13 cellular contexts compared by ENCODE assay signal in the genomic region with DNA sequence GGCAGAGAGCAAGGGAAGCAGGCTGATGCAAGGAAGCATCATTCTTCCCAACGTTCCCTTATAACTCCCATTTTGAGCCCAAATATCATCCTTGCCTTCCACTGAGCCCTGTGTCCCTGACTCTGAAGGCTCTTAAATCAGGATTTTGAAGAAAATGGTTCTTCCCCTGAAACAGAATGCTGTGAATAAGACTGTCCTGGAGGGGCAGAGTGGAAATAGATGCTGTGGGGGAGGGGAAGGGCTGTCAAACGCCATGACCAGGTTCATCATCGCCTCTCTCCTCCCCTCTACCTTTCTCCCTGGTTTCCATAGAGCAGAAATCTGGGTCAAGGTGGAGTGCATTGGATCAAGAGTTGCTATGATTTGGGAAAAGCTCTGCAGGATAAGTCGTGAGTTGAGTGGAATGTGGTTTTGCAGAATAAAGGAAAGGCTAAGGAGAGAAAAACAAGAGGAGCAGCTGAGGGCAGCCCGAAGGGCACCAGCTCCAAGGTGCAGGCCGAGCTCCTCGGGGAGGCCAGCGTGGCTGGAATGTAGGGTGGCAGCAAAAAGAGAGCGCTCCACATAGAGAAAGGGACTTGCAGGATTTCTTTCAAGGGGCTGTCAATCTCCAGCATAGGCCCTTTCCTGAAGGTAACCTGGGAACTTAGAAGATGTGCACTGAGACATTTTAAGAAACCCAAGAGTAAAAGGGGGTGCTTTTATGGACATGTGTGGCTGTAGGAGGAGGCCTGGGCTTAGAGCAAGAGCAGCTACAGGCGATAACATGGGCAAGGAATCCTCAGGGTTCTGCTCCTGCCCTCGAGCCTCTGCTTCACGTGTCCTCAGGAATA.
DNase-seq lines count a peak whose midpoint lies in the region; ATAC-seq, FAIRE-seq and TF ChIP-seq lines count a peak whose summit lies in the region.
"Had no signal": no experiment of that assay in that cellular context is flagged by ENCODE, and none has a peak within 500 bp of the region (broad histone marks: within the 10 kb centered on the region; RNA-seq: fewer than 3 reads in every experiment).

No MANE protein-coding gene starts in this region.

- no peak for TF ChIP-seq RAD21 in H1 (IDR thresholded peaks at IDR 0.05 in 1 of 2, conservative IDR thresholded peaks at IDR 0.05 in 1 of 2; ENCODE audit: low read depth in 2 of 2, low read length in 2 of 2)

- H3K79me2 ChIP-seq in H1 (ENCODE audit: control insufficient read depth in 1 of 2, insufficient read depth in 2 of 2, low read length in 2 of 2) (no peaks in the 10 kb centered on the region), neural progenitor cell (ENCODE audit: low read depth) (no peaks in the 10 kb centered on the region)

- peak overlapping the region; percentile 17; the same call in 1 of the 2 replicates for H2AK5ac ChIP-seq in H1 (ENCODE audit: low read depth, low read length)

- no peaks in the 10 kb centered on the region for H3K23me2 ChIP-seq in H1 (ENCODE audit: low read depth, low read length)

- 73% methylated on average over 12 of the region's 12 CpGs; no CpG with 5 or more reads in 1 of the 2 experiments for WGBS in H1 (ENCODE audit: extremely low coverage in 1 of 2, insufficient coverage in 1 of 2, insufficient read length in 1 of 2, insufficient replicate concordance in 2 of 2, low coverage in 1 of 2, low lambda C conversion rate in 2 of 2, missing lambda C conversion rate in 1 of 2), 2 experiments

- H3K18ac ChIP-seq in H1 (ENCODE audit: extremely low read depth, low read length), result peak overlapping the region; percentile 68; the same call in 1 of the 2 replicates

- H4K91ac ChIP-seq in H1 (replicated peaks; ENCODE audit: insufficient read length, low read length), result peak overlapping the region; percentile 50

- no peak overlapping the region; the same call in 1 of the 2 replicates for H2BK15ac ChIP-seq in H1 (ENCODE audit: low read length)

- no peak overlapping the region for H3K23ac ChIP-seq in H1 (ENCODE audit: insufficient read length)

- H2BK120ac ChIP-seq in H1 (replicated peaks; ENCODE audit: low read depth, low read length), result peak overlapping the region; percentile 19

- H3K4me2 ChIP-seq in H1 (ENCODE audit: insufficient read depth in 1 of 2, low read depth in 2 of 2, low read length in 2 of 2) (peak overlapping the region; percentile 29 to 37; a peak in 3 of 4 replicates), neural progenitor cell (no peak overlapping the region)
- H3K4me2 ChIP-seq: A549 had no signal

- H3K56ac ChIP-seq in H1 (replicated peaks; ENCODE audit: insufficient read length, low read depth, low read length), result no peak overlapping the region

- H3K79me1 ChIP-seq in H1 (ENCODE audit: low read depth, low read length), result no peaks in the 10 kb centered on the region

- H3K27ac ChIP-seq in H1 (ENCODE audit: low read depth, low read length) (no peak overlapping the region), neural progenitor cell (no peak overlapping the region)
- H3K27ac ChIP-seq: A549 had no signal

- H3K9me3 Mint-ChIP-seq in WTC11 (peaks cover 25% of the 10 kb centered on the region), neural progenitor cell (peaks cover 9% of the 10 kb centered on the region)

- peaks cover 22% of the 10 kb centered on the region for H3F3A ChIP-seq in neural progenitor cell (ENCODE audit: low read depth)

- peaks cover 6% of the 10 kb centered on the region for H3K36me3 Mint-ChIP-seq in WTC11
- no peaks in the 10 kb centered on the region for H3K36me3 Mint-ChIP-seq in neural progenitor cell
- H3K36me3 Mint-ChIP-seq: CD14-positive monocyte; CD8-positive, alpha-beta T cell had no signal

- TF ChIP-seq CTCF in WTC11 (IDR thresholded peaks at IDR 0.05) (no peak), H1 (IDR thresholded peaks at IDR 0.05; ENCODE audit: control extremely low read depth in 1 of 3, insufficient read depth in 1 of 3, low read depth in 1 of 3, low read length in 3 of 3) (no peak), neural progenitor cell (IDR thresholded peaks at IDR 0.05) (no peak)

- H3K4ac ChIP-seq in H1 (replicated peaks; ENCODE audit: insufficient read length, low read depth, low read length), result peak overlapping the region; percentile 61

- peaks cover 3 to 16% (median 13%) of the 10 kb centered on the region in 4 experiments for H3K4me1 ChIP-seq in H1 (replicated peaks in 1 of 4; ENCODE audit: control insufficient read depth in 3 of 4, insufficient read depth in 4 of 4, low read length in 3 of 4)
- peaks cover 22% of the 10 kb centered on the region for H3K4me1 ChIP-seq in neural progenitor cell
- H3K4me1 ChIP-seq: A549, HAP-1 had no signal

- POLR2A ChIA-PET in WTC11 (lab: Charles Lee), result no interaction called here
- POLR2A ChIA-PET in H1 (lab: Charles Lee; ENCODE audit: partially characterized antibody), result interaction anchor here (0.9 to 1.4 kb wide), 2 partner anchors 10 to 19 kb away, joined by 3 to 4 read pairs; no protein-coding TSS in a partner anchor

- DNase-seq in WTC11 (ENCODE audit: low spot score) (no peak), H1 (ENCODE audit: low read depth in 1 of 2, low spot score in 2 of 2) (no peak), neural progenitor cell (ENCODE audit: low spot score) (no peak), SW480 (ENCODE audit: low spot score) (no peak)
- DNase-seq: COR-L47, GOT3 had no signal

- H2AFZ ChIP-seq in H1 (ENCODE audit: low read length) (peak overlapping the region; percentile 87), neural progenitor cell (replicated peaks) (peak overlapping the region; percentile 22)

- H3K4me1 Mint-ChIP-seq in WTC11 (peaks cover 26% of the 10 kb centered on the region), neural progenitor cell (peaks cover 8% of the 10 kb centered on the region)
- H3K4me1 Mint-ChIP-seq: CD14-positive monocyte had no signal

- H3K4me3 Mint-ChIP-seq in WTC11, result no peak overlapping the region
- H3K4me3 Mint-ChIP-seq in neural progenitor cell, result no peak overlapping the region
- H3K4me3 Mint-ChIP-seq: CD14-positive monocyte; CD8-positive, alpha-beta T cell had no signal

- no peak overlapping the region for H4K5ac ChIP-seq in H1 (ENCODE audit: insufficient read length, low read depth, low read length)

- H3K36me3 ChIP-seq in H1 (ENCODE audit: control insufficient read depth in 2 of 4, insufficient read depth in 4 of 4, low read length in 3 of 4), result no peaks in the 10 kb centered on the region
- no peaks in the 10 kb centered on the region for H3K36me3 ChIP-seq in neural progenitor cell
- H3K36me3 ChIP-seq: HAP-1 had no signal

- CTCF ChIA-PET in WTC11 (lab: Charles Lee), result interaction anchor here (1.1 to 1.4 kb wide), 2 partner anchors 125 to 268 kb away, joined by 3 read pairs; no protein-coding TSS in a partner anchor
- CTCF ChIA-PET in H1 (lab: Charles Lee; ENCODE audit: partially characterized antibody), result interaction anchor here (0.7 to 1.4 kb wide), 7 partner anchors 8 to 150 kb away, joined by 3 to 4 read pairs (median 3); no protein-coding TSS in a partner anchor

- H2BK12ac ChIP-seq in H1 (ENCODE audit: low read depth, low read length), result peak overlapping the region; percentile 95

- no peak for FAIRE-seq in H1 (lab: Jason Lieb, UNC)
- FAIRE-seq: A549, HepG2 had no signal

- peak overlapping the region; percentile 89 for H2BK20ac ChIP-seq in H1 (ENCODE audit: low read length)

- TF ChIP-seq POLR2A in H1 (IDR thresholded peaks at IDR 0.05; ENCODE audit: control extremely low read depth in 1 of 2, low read depth in 2 of 2, low read length in 2 of 2), result no peak

- no peak overlapping the region for H3K27ac Mint-ChIP-seq in WTC11
- H3K27ac Mint-ChIP-seq in neural progenitor cell, result no peak overlapping the region
- H3K27ac Mint-ChIP-seq: CD14-positive monocyte; CD8-positive, alpha-beta T cell had no signal

- peak overlapping the region; percentile 82; the same call in 1 of the 2 replicates for H2BK5ac ChIP-seq in H1 (ENCODE audit: low read depth, low read length)

- no peak overlapping the region for H3K14ac ChIP-seq in H1 (ENCODE audit: insufficient read length)

- H3K9ac ChIP-seq in H1 (replicated peaks in 1 of 4; ENCODE audit: extremely low read depth in 1 of 4, low read depth in 3 of 4, low read length in 3 of 4) (no peak overlapping the region), neural progenitor cell (no peak overlapping the region)

- H3K9me3 ChIP-seq in H1 (ENCODE audit: insufficient read depth in 2 of 2, low read depth in 1 of 2, low read length in 1 of 2) (peaks cover 0 to 3% of the 10 kb centered on the region in 2 experiments; a peak in 1 of 4 replicates), neural progenitor cell (ENCODE audit: low read depth) (no peaks in the 10 kb centered on the region)
- H3K9me3 ChIP-seq: HAP-1 had no signal

- no peaks in the 10 kb centered on the region for H4K20me1 ChIP-seq in H1 (replicated peaks in 1 of 2; ENCODE audit: control insufficient read depth in 1 of 2, insufficient read depth in 2 of 2, low read length in 2 of 2)
- no peaks in the 10 kb centered on the region for H4K20me1 ChIP-seq in neural progenitor cell (ENCODE audit: low read depth)

- no peak for TF ChIP-seq EP300 in H1 (IDR thresholded peaks at IDR 0.05; ENCODE audit: borderline replicate concordance in 1 of 2, low read depth in 2 of 2, low read length in 2 of 2)

- peak overlapping the region in 2 of 4 experiments; percentile 5 to 23; a peak in 2 of 8 replicates for H3K4me3 ChIP-seq in H1 (ENCODE audit: extremely low read depth in 1 of 4, insufficient read depth in 2 of 4, low read depth in 3 of 4, low read length in 4 of 4)
- H3K4me3 ChIP-seq in neural progenitor cell, result no peak overlapping the region
- H3K4me3 ChIP-seq: A549, HAP-1 had no signal

- H3K27me3 ChIP-seq in H1 (replicated peaks in 1 of 4; ENCODE audit: control insufficient read depth in 3 of 4, extremely low read depth in 1 of 4, insufficient read depth in 3 of 4, low read length in 3 of 4) (peaks cover 0 to 2% (median 0%) of the 10 kb centered on the region in 4 experiments; a peak in 3 of 7 replicates), neural progenitor cell (no peaks in the 10 kb centered on the region)

- peaks cover 5% of the 10 kb centered on the region for H3K27me3 Mint-ChIP-seq in WTC11 (ENCODE audit: low read depth)
- peaks cover 4% of the 10 kb centered on the region for H3K27me3 Mint-ChIP-seq in neural progenitor cell (ENCODE audit: insufficient read depth, low read depth)

- no peak overlapping the region for H4K8ac ChIP-seq in H1 (ENCODE audit: extremely low read depth, insufficient read depth, low read length)

- ATAC-seq in WTC11, result peak; percentile 53
- no peak for ATAC-seq in GM19035 (IDR thresholded peaks at IDR 0.05; ENCODE audit: unreplicated experiment)
- ATAC-seq in GM21737 (IDR thresholded peaks at IDR 0.05; ENCODE audit: unreplicated experiment), result no peak
- ATAC-seq: A549; CD8-positive, alpha-beta T cell; HepG2 had no signal

TF ChIP-seq in WTC11, 78 proteins besides CTCF, POLR2A, EP300 and RAD21 (continues in another document):
- TF ChIP-seq NR2C2 (CRISPR knock-in tag; IDR thresholded peaks at IDR 0.05), result no peak

TF ChIP-seq in H1, 55 proteins besides CTCF, POLR2A, EP300 and RAD21 (continues in another document):
- TF ChIP-seq RFX5 (IDR thresholded peaks at IDR 0.05; ENCODE audit: borderline replicate concordance, low read depth, low read length) (no peak), NANOG (IDR thresholded peaks at IDR 0.05; ENCODE audit: insufficient read depth, low read depth, low read length, poor library complexity, severe bottlenecking) (no peak), FOSL1 (IDR thresholded peaks at IDR 0.05; ENCODE audit: insufficient read depth, low read depth, low read length) (no peak), TAF1 (IDR thresholded peaks at IDR 0.05; ENCODE audit: low read depth, low read length) (no peak), NRF1 (IDR thresholded peaks at IDR 0.05; ENCODE audit: low read depth, low read length) (no peak)
